8 cellular contexts compared by ENCODE assay signal in genomic region chr19:11813801-11814706, GRCh38. TPM values are rescaled to one million over a fixed set of nuclear protein-coding genes. Genes with fewer than 3 reads are reported as not detected.
A peak's percentile ranks its signal among the peaks of the same experiment; 100 is the strongest.
DNase-seq lines count a peak whose midpoint lies in the region; ATAC-seq, FAIRE-seq and TF ChIP-seq lines count a peak whose summit lies in the region.

Gene ZNF440 (plus strand): TSS chr19:11814273. CDS start chr19:11814448, 175 bp downstream.

- peaks cover 0 to 4% of the 10 kb centered on the region in 2 donors for H3K4me1 ChIP-seq in kidney (ENCODE audit: control insufficient read depth in 1 of 2, insufficient read depth in 1 of 2, low read depth in 1 of 2, low read length in 2 of 2)

- DNase-seq in NCI-H2196 treated with DMSO at 0.1 percent for 48 hours (lab: John Stamatoyannopoulos, UW; ENCODE audit: unreplicated experiment) (peak; percentile 87), cerebellar cortex (ENCODE audit: low spot score) (peak; percentile 98), kidney (peak; percentile 98)
- peak; percentile 67 to 77 (median 68) for DNase-seq in activated CD4-positive, CD25-positive, alpha-beta regulatory T cell (lab: John Stamatoyannopoulos, UW)
- DNase-seq in stimulated activated CD4-positive, alpha-beta T cell treated with anti-CD3 and anti-CD28 coated beads, Interleukin-15, amount 100 ng/mL, for 1 hour (ENCODE audit: low read depth in 1 of 2, low spot score in 1 of 2), result peak; percentile 66 to 81

- intact Hi-C loops in kidney (cut with DNase I), result no loop called here

- TF ChIP-seq CTCF in kidney (IDR thresholded peaks at IDR 0.05; ENCODE audit: borderline replicate concordance, extremely low read depth, insufficient read depth), result peak; percentile 6

- peak within 1 kb of the TSS; percentile 35 to 88 for H3K9ac ChIP-seq in kidney (ENCODE audit: low read length in 2 of 2)

- H3K36me3 ChIP-seq in kidney (ENCODE audit: control insufficient read depth in 1 of 2, insufficient read depth in 2 of 2, low read length in 2 of 2), result no peaks in the 10 kb centered on the region

- H3K4me3 ChIP-seq in kidney (ENCODE audit: low read length in 2 of 2), result peak within 1 kb of the TSS; percentile 83 to 86

- FAIRE-seq in A204.1 (lab: Jason Lieb, UNC) (peak; percentile 68), kidney (lab: Jason Lieb, UNC) (no peak)

- ATAC-seq in GM18858 (IDR thresholded peaks at IDR 0.05; ENCODE audit: unreplicated experiment) (peak; percentile 68), HG03066 (IDR thresholded peaks at IDR 0.05; ENCODE audit: low read depth, unreplicated experiment) (peak; percentile 92)

- no peaks in the 10 kb centered on the region for H3K9me3 ChIP-seq in kidney (ENCODE audit: control insufficient read depth in 1 of 2, low read length in 2 of 2)

- H3K27ac ChIP-seq in kidney (ENCODE audit: low read depth in 2 of 2, low read length in 2 of 2), result peak within 1 kb of the TSS; percentile 35 to 92

RNA-seq across cellular contexts. Expression of gene ZNF440, which starts in this region (rescaled TPM):
- total RNA-seq in kidney, result 21.0 TPM
- 3.0 TPM for polyA plus RNA-seq in kidney (ENCODE audit: insufficient read depth, low read depth, low replicate concordance)

Comparison
In these comparisons a context has a peak if more than half of its experiments do, and no peak if none do; other contexts are left out.
1. Peak in every context shown above with its lines: DNase-seq, ATAC-seq, H3K4me3 ChIP-seq and H3K27ac ChIP-seq.